7 cellular contexts compared by ENCODE assay signal in the genomic region with DNA sequence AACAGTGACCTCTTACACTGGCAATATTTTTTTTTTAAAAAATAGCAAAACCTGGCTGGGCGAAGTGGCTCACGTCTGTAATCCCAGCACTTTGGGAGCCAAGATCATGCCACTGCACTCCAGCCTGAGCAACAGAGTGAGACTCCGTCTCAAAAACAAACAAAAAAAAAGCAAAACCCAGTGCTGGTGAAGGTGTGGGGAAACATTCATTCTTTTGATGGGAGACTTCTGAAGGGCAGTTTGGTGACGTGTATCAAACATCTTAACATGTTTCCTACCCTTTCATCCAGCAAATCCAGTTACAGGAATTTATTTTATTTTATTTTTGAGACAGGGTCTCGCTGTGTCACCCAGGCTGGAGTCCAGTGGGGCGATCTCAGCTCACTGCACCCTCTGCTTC. TPM values are rescaled to one million over a fixed set of nuclear protein-coding genes. Genes with fewer than 3 reads are reported as not detected.
"Had no signal": no experiment of that assay in that cellular context is flagged by ENCODE, and none has a peak within 500 bp of the region (broad histone marks: within the 10 kb centered on the region; RNA-seq: fewer than 3 reads in every experiment).

No MANE protein-coding gene starts in this region.

- DNase-seq: IMR-90, KBM-7, KG1 had no signal

- FAIRE-seq: HTR-8/SVneo had no signal

- H3K4me2 ChIP-seq: KMS-11 had no signal

- H3K9ac ChIP-seq: KMS-11 had no signal

- H3K27ac ChIP-seq: HL-60, KMS-11 had no signal

RNA-seq across cellular contexts. Expression of a gene that starts 58.0 kb away (rescaled TPM):
- polyA plus RNA-seq: IgD-negative memory B cell had no signal
